In genomic region chr10:101014230-101014884, GRCh38 we compare ENCODE assay signal across 1 cellular context.
TF ChIP-seq lines count a peak whose summit lies in the region.

No MANE protein-coding gene starts in this region.

TF ChIP-seq in GM23338, 12 proteins besides CTCF, POLR2A, EP300 and RAD21 (continued from another document):
- TF ChIP-seq ZNF462 (CRISPR knock-in tag; IDR thresholded peaks at IDR 0.05) (no peak), STAT1 (IDR thresholded peaks at IDR 0.05; ENCODE audit: unreplicated experiment) (no peak), REST (IDR thresholded peaks at IDR 0.05; ENCODE audit: unreplicated experiment) (no peak), ZNF114 (CRISPR knock-in tag; IDR thresholded peaks at IDR 0.05) (no peak), JUNB (IDR thresholded peaks at IDR 0.05; ENCODE audit: unreplicated experiment) (no peak), CREB1 (CRISPR knock-in tag; IDR thresholded peaks at IDR 0.05; ENCODE audit: low read depth) (no peak), ETS1 (IDR thresholded peaks at IDR 0.05) (no peak)
TF ChIP-seq in GM23338: peak in this region for 0.
